1 cellular context compared by ENCODE assay signal in genomic region chr7:123643495-123644428, GRCh38.
A peak's percentile ranks its signal among the peaks of the same experiment; 100 is the strongest.
TF ChIP-seq lines count a peak whose summit lies in the region.

No MANE protein-coding gene starts in this region.

TF ChIP-seq in SK-N-SH, 30 proteins besides CTCF, POLR2A, EP300 and RAD21 (continued from another document):
- TF ChIP-seq, protein P1, sequence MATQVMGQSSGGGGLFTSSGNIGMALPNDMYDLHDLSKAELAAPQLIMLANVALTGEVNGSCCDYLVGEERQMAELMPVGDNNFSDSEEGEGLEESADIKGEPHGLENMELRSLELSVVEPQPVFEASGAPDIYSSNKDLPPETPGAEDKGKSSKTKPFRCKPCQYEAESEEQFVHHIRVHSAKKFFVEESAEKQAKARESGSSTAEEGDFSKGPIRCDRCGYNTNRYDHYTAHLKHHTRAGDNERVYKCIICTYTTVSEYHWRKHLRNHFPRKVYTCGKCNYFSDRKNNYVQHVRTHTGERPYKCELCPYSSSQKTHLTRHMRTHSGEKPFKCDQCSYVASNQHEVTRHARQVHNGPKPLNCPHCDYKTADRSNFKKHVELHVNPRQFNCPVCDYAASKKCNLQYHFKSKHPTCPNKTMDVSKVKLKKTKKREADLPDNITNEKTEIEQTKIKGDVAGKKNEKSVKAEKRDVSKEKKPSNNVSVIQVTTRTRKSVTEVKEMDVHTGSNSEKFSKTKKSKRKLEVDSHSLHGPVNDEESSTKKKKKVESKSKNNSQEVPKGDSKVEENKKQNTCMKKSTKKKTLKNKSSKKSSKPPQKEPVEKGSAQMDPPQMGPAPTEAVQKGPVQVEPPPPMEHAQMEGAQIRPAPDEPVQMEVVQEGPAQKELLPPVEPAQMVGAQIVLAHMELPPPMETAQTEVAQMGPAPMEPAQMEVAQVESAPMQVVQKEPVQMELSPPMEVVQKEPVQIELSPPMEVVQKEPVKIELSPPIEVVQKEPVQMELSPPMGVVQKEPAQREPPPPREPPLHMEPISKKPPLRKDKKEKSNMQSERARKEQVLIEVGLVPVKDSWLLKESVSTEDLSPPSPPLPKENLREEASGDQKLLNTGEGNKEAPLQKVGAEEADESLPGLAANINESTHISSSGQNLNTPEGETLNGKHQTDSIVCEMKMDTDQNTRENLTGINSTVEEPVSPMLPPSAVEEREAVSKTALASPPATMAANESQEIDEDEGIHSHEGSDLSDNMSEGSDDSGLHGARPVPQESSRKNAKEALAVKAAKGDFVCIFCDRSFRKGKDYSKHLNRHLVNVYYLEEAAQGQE (IDR thresholded peaks at IDR 0.05; ENCODE audit: low read depth, low read length), result peak; percentile 24; the same call in 1 of the 2 replicates
- 0 out of 2 replicates have a peak, but pooled peaks have one; percentile 35 for TF ChIP-seq FOXM1 (IDR thresholded peaks at IDR 0.05; ENCODE audit: low read depth)
- no peak for TF ChIP-seq USF2 (IDR thresholded peaks at IDR 0.05; ENCODE audit: borderline replicate concordance, low read depth, low read length)
- TF ChIP-seq, protein P2, sequence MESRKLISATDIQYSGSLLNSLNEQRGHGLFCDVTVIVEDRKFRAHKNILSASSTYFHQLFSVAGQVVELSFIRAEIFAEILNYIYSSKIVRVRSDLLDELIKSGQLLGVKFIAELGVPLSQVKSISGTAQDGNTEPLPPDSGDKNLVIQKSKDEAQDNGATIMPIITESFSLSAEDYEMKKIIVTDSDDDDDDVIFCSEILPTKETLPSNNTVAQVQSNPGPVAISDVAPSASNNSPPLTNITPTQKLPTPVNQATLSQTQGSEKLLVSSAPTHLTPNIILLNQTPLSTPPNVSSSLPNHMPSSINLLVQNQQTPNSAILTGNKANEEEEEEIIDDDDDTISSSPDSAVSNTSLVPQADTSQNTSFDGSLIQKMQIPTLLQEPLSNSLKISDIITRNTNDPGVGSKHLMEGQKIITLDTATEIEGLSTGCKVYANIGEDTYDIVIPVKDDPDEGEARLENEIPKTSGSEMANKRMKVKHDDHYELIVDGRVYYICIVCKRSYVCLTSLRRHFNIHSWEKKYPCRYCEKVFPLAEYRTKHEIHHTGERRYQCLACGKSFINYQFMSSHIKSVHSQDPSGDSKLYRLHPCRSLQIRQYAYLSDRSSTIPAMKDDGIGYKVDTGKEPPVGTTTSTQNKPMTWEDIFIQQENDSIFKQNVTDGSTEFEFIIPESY (IDR thresholded peaks at IDR 0.05; ENCODE audit: borderline replicate concordance, low read depth), result 0 out of 2 replicates have a peak, but pooled peaks have one; percentile 8
- peak; percentile 76 for TF ChIP-seq JUND (IDR thresholded peaks at IDR 0.05)
- TF ChIP-seq CHD2 (IDR thresholded peaks at IDR 0.05; ENCODE audit: low read length, partially characterized antibody), result peak; percentile 62
- TF ChIP-seq IRF3 (IDR thresholded peaks at IDR 0.05; ENCODE audit: low read depth, low read length), result no peak
- TF ChIP-seq TEAD4 (IDR thresholded peaks at IDR 0.05; ENCODE audit: borderline replicate concordance, insufficient read depth), result peak; percentile 66; the same call in 1 of the 2 replicates
- TF ChIP-seq YY1 (IDR thresholded peaks at IDR 0.05; ENCODE audit: low read depth), result no peak
- 0 out of 2 replicates have a peak, but pooled peaks have one; percentile 55 for TF ChIP-seq TAF1 (IDR thresholded peaks at IDR 0.05; ENCODE audit: borderline replicate concordance, low read depth, low read length)
- TF ChIP-seq NFIC (IDR thresholded peaks at IDR 0.05; ENCODE audit: borderline replicate concordance), result peak; percentile 44; the same call in 1 of the 2 replicates
- no peak for TF ChIP-seq ELF1 (IDR thresholded peaks at IDR 0.05)
- TF ChIP-seq PBX3 (IDR thresholded peaks at IDR 0.05), result peak; percentile 97
